28 cellular contexts compared by ENCODE assay signal in genomic region chr5:34889394-34889793, GRCh38. TPM values are rescaled to one million over a fixed set of nuclear protein-coding genes. Genes with fewer than 3 reads are reported as not detected.
"Had no signal": no experiment of that assay in that cellular context is flagged by ENCODE, and none has a peak within 500 bp of the region (broad histone marks: within the 10 kb centered on the region; RNA-seq: fewer than 3 reads in every experiment).

No MANE protein-coding gene starts in this region.

- DNase-seq: colonic mucosa; cortex of kidney; dermis blood vessel endothelial cell; dorsolateral prefrontal cortex; effector CD4-positive, alpha-beta T cell; effector CD8-positive, alpha-beta T cell; effector memory CD4-positive, alpha-beta T cell; effector memory CD8-positive, alpha-beta T cell; endodermal cell; erythroblast; esophagus squamous epithelium; foreskin fibroblast; foreskin keratinocyte; foreskin melanocyte; gastrocnemius medialis; glutamatergic neuron; head of caudate nucleus; heart left ventricle; heart right ventricle had no signal

- H3K4me3 ChIP-seq: colonic mucosa, dorsolateral prefrontal cortex, esophagus muscularis mucosa, esophagus squamous epithelium, gastrocnemius medialis, gastroesophageal sphincter, heart left ventricle, heart right ventricle had no signal

- H3K27ac ChIP-seq: colonic mucosa, dorsolateral prefrontal cortex, epithelial cell of prostate, esophagus muscularis mucosa, esophagus squamous epithelium, foreskin keratinocyte, gastrocnemius medialis, gastroesophageal sphincter, heart left ventricle, heart right ventricle had no signal

- H3K9me3 ChIP-seq: colonic mucosa, esophagus muscularis mucosa, esophagus squamous epithelium, gastrocnemius medialis, gastroesophageal sphincter, heart left ventricle, heart right ventricle had no signal

- H3K27me3 ChIP-seq: colonic mucosa, dorsolateral prefrontal cortex, esophagus muscularis mucosa, esophagus squamous epithelium, gastrocnemius medialis, gastroesophageal sphincter, heart left ventricle, heart right ventricle had no signal

- H3K4me1 ChIP-seq: colonic mucosa, esophagus muscularis mucosa, foreskin keratinocyte, gastrocnemius medialis, gastroesophageal sphincter, heart left ventricle, heart right ventricle had no signal

- ATAC-seq: effector memory CD8-positive, alpha-beta T cell; esophagus mucosa; foreskin keratinocyte; gastrocnemius medialis; gastroesophageal sphincter; heart left ventricle; heart right ventricle had no signal

- H3K36me3 ChIP-seq: colonic mucosa, esophagus muscularis mucosa, esophagus squamous epithelium, gastrocnemius medialis, gastroesophageal sphincter, heart left ventricle, heart right ventricle had no signal

- FAIRE-seq: colon, endometrium, endothelial cell of umbilical vein, frontal cortex had no signal

RNA-seq across cellular contexts. Expression of gene TTC23L, which starts 50.4 kb away (rescaled TPM):
- total RNA-seq: endothelial cell of umbilical vein, epithelial cell of proximal tubule, esophagus mucosa, esophagus muscularis mucosa, gastrocnemius medialis had no signal
- polyA plus RNA-seq: endothelial cell of umbilical vein, foreskin keratinocyte had no signal
